ENCODE assay signal across 31 cellular contexts in genomic region chr6:12842126-12842525, GRCh38.
"Had no signal": no experiment of that assay in that cellular context is flagged by ENCODE, and none has a peak within 500 bp of the region (broad histone marks: within the 10 kb centered on the region; RNA-seq: fewer than 3 reads in every experiment).

No MANE protein-coding gene starts in this region.

- H3K4me3 ChIP-seq: Peyer's patch had no signal

- FAIRE-seq: colon had no signal

- DNase-seq: activated CD4-positive, alpha-beta memory T cell treated with anti-CD3 and anti-CD28 coated beads, Interleukin-2, amount 10 ng/mL, durations not matched to agents 7 days and 5 days; activated CD4-positive, alpha-beta T cell treated with anti-CD3 and anti-CD28 coated beads for 1 hour; activated CD4-positive, alpha-beta T cell treated with anti-CD3 and anti-CD28 coated beads for 48 hours; activated CD4-positive, CD25-positive, alpha-beta regulatory T cell; activated CD8-positive, alpha-beta memory T cell treated with anti-CD3 and anti-CD28 coated beads for 24 hours; activated CD8-positive, alpha-beta memory T cell treated with anti-CD3 and anti-CD28 coated beads, Interleukin-2, amount 10 ng/mL, durations not matched to agents 7 days and 5 days; activated CD8-positive, alpha-beta memory T cell treated with anti-CD3 and anti-CD28 coated beads, Interleukin-2, amount 50 U/mL, for 48 hours; activated effector memory CD4-positive, alpha-beta T cell treated with Interleukin-2 at 50 U/mL for 16 hours; activated naive CD4-positive, alpha-beta T cell treated with anti-CD3 and anti-CD28 coated beads, Interleukin-2, amount 10 ng/mL, durations not matched to agents 7 days and 5 days; activated naive CD8-positive, alpha-beta T cell treated with anti-CD3 and anti-CD28 coated beads, Interleukin-2, amount 50 U/mL, for 24 hours; activated T-cell treated with anti-CD3 and anti-CD28 coated beads, Interleukin-2, amount 50 U/mL, for 48 hours; anterior cingulate cortex; central memory CD4-positive, alpha-beta T cell; Kasumi-1; MM.1S; NCI-H1105; NCI-H1417 treated with DMSO at 0.1 percent for 48 hours; NCI-H187 treated with DMSO at 0.1 percent for 48 hours; NCI-H2081 treated with DMSO at 0.1 percent for 48 hours; NCI-H345; NCI-H524 treated with DMSO at 0.1 percent for 48 hours; PC-3; Peyer's patch; RPMI8226; SHP77 treated with DMSO at 0.1 percent for 48 hours; T-helper 1 cell; T-helper 2 cell; T-helper 9 cell; WERI-Rb-1 had no signal

- ATAC-seq: activated CD8-positive, alpha-beta memory T cell treated with anti-CD3 and anti-CD28 coated beads, Interleukin-2, amount 10 ng/mL, durations not matched to agents 7 days and 5 days; activated naive CD8-positive, alpha-beta T cell treated with anti-CD3 and anti-CD28 coated beads, Interleukin-2, amount 50 U/mL, for 24 hours; PC-3; SK-N-SH treated with all-trans-retinoic acid at 6 μM for 48 hours had no signal
